18 cellular contexts compared by ENCODE assay signal in the genomic region with DNA sequence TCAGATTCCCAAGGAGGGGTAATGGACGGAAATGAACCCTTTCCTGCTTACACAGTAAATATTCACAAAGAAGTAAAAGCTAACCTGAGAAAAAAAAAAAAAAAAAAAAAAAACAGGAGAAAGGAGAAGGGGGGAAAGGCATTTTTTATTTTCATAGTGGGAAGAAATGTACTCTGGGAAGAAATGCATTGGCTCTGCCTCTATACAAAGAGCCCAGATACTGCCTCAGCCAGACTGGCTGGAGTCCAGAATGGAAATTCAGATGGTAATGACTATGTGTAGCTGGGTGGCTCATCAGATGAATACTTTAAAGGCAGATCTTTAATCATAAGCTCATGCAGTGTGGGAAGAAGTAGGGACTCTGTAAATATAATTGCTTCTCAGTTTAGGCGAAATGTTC.
DNase-seq lines count a peak whose midpoint lies in the region; ATAC-seq and TF ChIP-seq lines count a peak whose summit lies in the region.
"Had no signal": no experiment of that assay in that cellular context is flagged by ENCODE, and none has a peak within 500 bp of the region (broad histone marks: within the 10 kb centered on the region; RNA-seq: fewer than 3 reads in every experiment).

No MANE protein-coding gene starts in this region.

- WGBS in right cardiac atrium = 92% methylated on average over 2 of the region's 2 CpGs
- WGBS in testis, 2 donors = 92 to 96% methylated on average over 2 of the region's 2 CpGs

- no peak overlapping the region for H3K4me3 ChIP-seq in right cardiac atrium (ENCODE audit: low read length)
- H3K4me3 ChIP-seq in testis = no peak overlapping the region
- H3K4me3 ChIP-seq: pancreas, spleen had no signal

- H3K36me3 ChIP-seq in testis (ENCODE audit: low read depth, missing control alignments) = no peaks in the 10 kb centered on the region
- H3K36me3 ChIP-seq: pancreas, spleen had no signal

- intact Hi-C loops in right cardiac atrium (cut with DNase I) (no loop called here), left ventricle myocardium superior (cut with micrococcal nuclease) (no loop called here), testis (cut with DNase I; ENCODE audit: low total_unique reads) (no loop called here)

- H3K27ac ChIP-seq in right cardiac atrium (ENCODE audit: low read length) (no peak overlapping the region), testis (no peak overlapping the region)
- H3K27ac ChIP-seq: pancreas, spleen had no signal

- no peak for TF ChIP-seq CTCF in testis (IDR thresholded peaks at IDR 0.05)

- no peak for TF ChIP-seq POLR2A in testis (IDR thresholded peaks at IDR 0.05)

- H3K4me1 ChIP-seq in right cardiac atrium (ENCODE audit: control insufficient read depth, insufficient read depth, low read length) (peaks cover 3% of the 10 kb centered on the region), testis (peaks cover 12% of the 10 kb centered on the region)

- H3K9me3 ChIP-seq in right cardiac atrium (ENCODE audit: control insufficient read depth, low read length) = no peaks in the 10 kb centered on the region
- H3K9me3 ChIP-seq in testis = no peaks in the 10 kb centered on the region
- H3K9me3 ChIP-seq: pancreas, spleen had no signal

- no peaks in the 10 kb centered on the region for H3K27me3 ChIP-seq in right cardiac atrium (ENCODE audit: control insufficient read depth, insufficient read depth)
- no peaks in the 10 kb centered on the region for H3K27me3 ChIP-seq in testis
- H3K27me3 ChIP-seq: pancreas, spleen had no signal

- ATAC-seq in right cardiac atrium (peak; percentile 47 to 69), left ventricle myocardium superior (no peak), GM18519 (IDR thresholded peaks at IDR 0.05; ENCODE audit: low FRiP score, unreplicated experiment) (no peak)
- ATAC-seq: pancreas had no signal

- DNase-seq in right cardiac atrium (no peak), left ventricle myocardium superior (no peak), NCI-H446 treated with DMSO at 0.1 percent for 48 hours (lab: John Stamatoyannopoulos, UW) (peak; percentile 53), dermis blood vessel endothelial cell (peak; percentile 33), superior temporal gyrus (ENCODE audit: extremely low spot score) (peak; percentile 68), amniotic stem cell (lab: John Stamatoyannopoulos, UW) (no peak), testis (no peak)
- DNase-seq: ACHN; activated CD4-positive, alpha-beta T cell treated with anti-CD3 and anti-CD28 coated beads, Interleukin-2, amount 50 U/mL, for 4 hours; DMS53; H9; KBM-7; NCI-H146; pancreas; SIG-M5; spleen; T1000 had no signal

Comparison
In these comparisons a context has a peak if more than half of its experiments do, and no peak if none do; other contexts are left out.
1. ATAC-seq: peak in right cardiac atrium (2 of 2); none in left ventricle myocardium superior (single experiment) and GM18519 (single experiment).
2. DNase-seq: peak in NCI-H446 treated with DMSO at 0.1 percent for 48 hours (single experiment), dermis blood vessel endothelial cell (single experiment) and superior temporal gyrus (single experiment); none in right cardiac atrium (0 of 3), left ventricle myocardium superior (single experiment), amniotic stem cell (single experiment) and testis (single experiment).